Comparison of ENCODE assay signal across 1 cellular context in the genomic region with DNA sequence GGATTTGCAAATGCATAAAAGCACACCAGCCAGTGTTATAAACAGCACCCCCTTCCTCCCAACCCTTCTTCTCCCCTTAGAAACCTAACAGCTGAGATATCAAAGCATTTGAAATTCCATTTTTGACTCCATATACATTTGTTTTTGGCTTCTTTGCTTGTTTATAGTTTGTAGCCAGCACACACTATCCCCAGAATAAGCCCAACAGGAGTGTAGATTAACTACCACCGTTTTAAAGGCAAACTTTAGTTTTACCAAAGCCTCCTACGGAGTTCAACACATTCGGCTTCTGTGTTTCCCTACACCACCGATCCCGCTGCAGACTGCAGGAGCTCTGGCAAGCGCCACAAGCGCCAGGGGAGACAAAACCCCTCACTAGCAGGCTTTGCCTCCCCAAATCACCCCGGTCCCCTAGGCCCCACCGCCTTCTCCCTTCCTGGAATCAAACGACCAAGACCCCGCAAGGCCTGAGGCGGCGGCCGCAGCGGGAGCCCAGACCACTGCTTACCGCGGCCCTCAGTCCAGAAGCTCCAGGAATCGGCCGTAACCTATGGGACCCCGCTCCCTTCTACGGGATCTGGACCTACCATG.
TF ChIP-seq lines count a peak whose summit lies in the region.

No MANE protein-coding gene starts in this region.

TF ChIP-seq in GM23338, 12 proteins besides CTCF, POLR2A, EP300 and RAD21 (continued from another document):
- no peak for TF ChIP-seq EZH2 (IDR thresholded peaks at IDR 0.05; ENCODE audit: low read depth, unreplicated experiment)
- TF ChIP-seq, protein P1, sequence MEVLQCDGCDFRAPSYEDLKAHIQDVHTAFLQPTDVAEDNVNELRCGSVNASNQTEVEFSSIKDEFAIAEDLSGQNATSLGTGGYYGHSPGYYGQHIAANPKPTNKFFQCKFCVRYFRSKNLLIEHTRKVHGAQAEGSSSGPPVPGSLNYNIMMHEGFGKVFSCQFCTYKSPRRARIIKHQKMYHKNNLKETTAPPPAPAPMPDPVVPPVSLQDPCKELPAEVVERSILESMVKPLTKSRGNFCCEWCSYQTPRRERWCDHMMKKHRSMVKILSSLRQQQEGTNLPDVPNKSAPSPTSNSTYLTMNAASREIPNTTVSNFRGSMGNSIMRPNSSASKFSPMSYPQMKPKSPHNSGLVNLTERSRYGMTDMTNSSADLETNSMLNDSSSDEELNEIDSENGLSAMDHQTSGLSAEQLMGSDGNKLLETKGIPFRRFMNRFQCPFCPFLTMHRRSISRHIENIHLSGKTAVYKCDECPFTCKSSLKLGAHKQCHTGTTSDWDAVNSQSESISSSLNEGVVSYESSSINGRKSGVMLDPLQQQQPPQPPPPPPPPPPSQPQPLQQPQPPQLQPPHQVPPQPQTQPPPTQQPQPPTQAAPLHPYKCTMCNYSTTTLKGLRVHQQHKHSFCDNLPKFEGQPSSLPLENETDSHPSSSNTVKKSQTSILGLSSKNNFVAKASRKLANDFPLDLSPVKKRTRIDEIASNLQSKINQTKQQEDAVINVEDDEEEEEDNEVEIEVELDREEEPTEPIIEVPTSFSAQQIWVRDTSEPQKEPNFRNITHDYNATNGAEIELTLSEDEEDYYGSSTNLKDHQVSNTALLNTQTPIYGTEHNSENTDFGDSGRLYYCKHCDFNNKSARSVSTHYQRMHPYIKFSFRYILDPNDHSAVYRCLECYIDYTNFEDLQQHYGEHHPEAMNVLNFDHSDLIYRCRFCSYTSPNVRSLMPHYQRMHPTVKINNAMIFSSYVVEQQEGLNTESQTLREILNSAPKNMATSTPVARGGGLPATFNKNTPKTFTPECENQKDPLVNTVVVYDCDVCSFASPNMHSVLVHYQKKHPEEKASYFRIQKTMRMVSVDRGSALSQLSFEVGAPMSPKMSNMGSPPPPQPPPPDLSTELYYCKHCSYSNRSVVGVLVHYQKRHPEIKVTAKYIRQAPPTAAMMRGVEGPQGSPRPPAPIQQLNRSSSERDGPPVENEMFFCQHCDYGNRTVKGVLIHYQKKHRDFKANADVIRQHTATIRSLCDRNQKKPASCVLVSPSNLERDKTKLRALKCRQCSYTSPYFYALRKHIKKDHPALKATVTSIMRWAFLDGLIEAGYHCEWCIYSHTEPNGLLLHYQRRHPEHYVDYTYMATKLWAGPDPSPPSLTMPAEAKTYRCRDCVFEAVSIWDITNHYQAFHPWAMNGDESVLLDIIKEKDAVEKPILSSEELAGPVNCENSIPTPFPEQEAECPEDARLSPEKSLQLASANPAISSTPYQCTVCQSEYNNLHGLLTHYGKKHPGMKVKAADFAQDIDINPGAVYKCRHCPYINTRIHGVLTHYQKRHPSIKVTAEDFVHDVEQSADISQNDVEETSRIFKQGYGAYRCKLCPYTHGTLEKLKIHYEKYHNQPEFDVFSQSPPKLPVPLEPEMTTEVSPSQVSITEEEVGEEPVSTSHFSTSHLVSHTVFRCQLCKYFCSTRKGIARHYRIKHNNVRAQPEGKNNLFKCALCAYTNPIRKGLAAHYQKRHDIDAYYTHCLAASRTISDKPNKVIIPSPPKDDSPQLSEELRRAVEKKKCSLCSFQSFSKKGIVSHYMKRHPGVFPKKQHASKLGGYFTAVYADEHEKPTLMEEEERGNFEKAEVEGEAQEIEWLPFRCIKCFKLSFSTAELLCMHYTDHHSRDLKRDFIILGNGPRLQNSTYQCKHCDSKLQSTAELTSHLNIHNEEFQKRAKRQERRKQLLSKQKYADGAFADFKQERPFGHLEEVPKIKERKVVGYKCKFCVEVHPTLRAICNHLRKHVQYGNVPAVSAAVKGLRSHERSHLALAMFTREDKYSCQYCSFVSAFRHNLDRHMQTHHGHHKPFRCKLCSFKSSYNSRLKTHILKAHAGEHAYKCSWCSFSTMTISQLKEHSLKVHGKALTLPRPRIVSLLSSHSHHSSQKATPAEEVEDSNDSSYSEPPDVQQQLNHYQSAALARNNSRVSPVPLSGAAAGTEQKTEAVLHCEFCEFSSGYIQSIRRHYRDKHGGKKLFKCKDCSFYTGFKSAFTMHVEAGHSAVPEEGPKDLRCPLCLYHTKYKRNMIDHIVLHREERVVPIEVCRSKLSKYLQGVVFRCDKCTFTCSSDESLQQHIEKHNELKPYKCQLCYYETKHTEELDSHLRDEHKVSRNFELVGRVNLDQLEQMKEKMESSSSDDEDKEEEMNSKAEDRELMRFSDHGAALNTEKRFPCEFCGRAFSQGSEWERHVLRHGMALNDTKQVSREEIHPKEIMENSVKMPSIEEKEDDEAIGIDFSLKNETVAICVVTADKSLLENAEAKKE (CRISPR knock-in tag; IDR thresholded peaks at IDR 0.05) = no peak
- TF ChIP-seq ZNF114 (CRISPR knock-in tag; IDR thresholded peaks at IDR 0.05) = no peak
- TF ChIP-seq, protein P2, sequence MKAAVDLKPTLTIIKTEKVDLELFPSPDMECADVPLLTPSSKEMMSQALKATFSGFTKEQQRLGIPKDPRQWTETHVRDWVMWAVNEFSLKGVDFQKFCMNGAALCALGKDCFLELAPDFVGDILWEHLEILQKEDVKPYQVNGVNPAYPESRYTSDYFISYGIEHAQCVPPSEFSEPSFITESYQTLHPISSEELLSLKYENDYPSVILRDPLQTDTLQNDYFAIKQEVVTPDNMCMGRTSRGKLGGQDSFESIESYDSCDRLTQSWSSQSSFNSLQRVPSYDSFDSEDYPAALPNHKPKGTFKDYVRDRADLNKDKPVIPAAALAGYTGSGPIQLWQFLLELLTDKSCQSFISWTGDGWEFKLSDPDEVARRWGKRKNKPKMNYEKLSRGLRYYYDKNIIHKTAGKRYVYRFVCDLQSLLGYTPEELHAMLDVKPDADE (IDR thresholded peaks at IDR 0.05) = no peak
- no peak for TF ChIP-seq JUNB (IDR thresholded peaks at IDR 0.05; ENCODE audit: unreplicated experiment)
- TF ChIP-seq EZH2phosphoT487 (IDR thresholded peaks at IDR 0.05; ENCODE audit: unreplicated experiment) = no peak
- TF ChIP-seq, protein P3, sequence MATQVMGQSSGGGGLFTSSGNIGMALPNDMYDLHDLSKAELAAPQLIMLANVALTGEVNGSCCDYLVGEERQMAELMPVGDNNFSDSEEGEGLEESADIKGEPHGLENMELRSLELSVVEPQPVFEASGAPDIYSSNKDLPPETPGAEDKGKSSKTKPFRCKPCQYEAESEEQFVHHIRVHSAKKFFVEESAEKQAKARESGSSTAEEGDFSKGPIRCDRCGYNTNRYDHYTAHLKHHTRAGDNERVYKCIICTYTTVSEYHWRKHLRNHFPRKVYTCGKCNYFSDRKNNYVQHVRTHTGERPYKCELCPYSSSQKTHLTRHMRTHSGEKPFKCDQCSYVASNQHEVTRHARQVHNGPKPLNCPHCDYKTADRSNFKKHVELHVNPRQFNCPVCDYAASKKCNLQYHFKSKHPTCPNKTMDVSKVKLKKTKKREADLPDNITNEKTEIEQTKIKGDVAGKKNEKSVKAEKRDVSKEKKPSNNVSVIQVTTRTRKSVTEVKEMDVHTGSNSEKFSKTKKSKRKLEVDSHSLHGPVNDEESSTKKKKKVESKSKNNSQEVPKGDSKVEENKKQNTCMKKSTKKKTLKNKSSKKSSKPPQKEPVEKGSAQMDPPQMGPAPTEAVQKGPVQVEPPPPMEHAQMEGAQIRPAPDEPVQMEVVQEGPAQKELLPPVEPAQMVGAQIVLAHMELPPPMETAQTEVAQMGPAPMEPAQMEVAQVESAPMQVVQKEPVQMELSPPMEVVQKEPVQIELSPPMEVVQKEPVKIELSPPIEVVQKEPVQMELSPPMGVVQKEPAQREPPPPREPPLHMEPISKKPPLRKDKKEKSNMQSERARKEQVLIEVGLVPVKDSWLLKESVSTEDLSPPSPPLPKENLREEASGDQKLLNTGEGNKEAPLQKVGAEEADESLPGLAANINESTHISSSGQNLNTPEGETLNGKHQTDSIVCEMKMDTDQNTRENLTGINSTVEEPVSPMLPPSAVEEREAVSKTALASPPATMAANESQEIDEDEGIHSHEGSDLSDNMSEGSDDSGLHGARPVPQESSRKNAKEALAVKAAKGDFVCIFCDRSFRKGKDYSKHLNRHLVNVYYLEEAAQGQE (IDR thresholded peaks at IDR 0.05; ENCODE audit: unreplicated experiment) = no peak
- no peak for TF ChIP-seq STAT1 (IDR thresholded peaks at IDR 0.05; ENCODE audit: unreplicated experiment)
